8 cellular contexts compared by ENCODE assay signal in genomic region chr4:82371398-82371972, GRCh38. TPM values are rescaled to one million over a fixed set of nuclear protein-coding genes. Genes with fewer than 3 reads are reported as not detected.
A peak's percentile ranks its signal among the peaks of the same experiment; 100 is the strongest.
DNase-seq lines count a peak whose midpoint lies in the region; ATAC-seq and TF ChIP-seq lines count a peak whose summit lies in the region.

No MANE protein-coding gene starts in this region.

- no peaks in the 10 kb centered on the region for H3K27me3 Mint-ChIP-seq in Caco-2 (ENCODE audit: insufficient read depth, unreplicated experiment)
- H3K27me3 Mint-ChIP-seq in dendritic cell treated with granulocyte-macrophage colony-stimulating factor and Interleukin-4, amounts not matched to agents 40 ng/mL and 50 ng/mL, for 4 days = no peaks in the 10 kb centered on the region
- H3K27me3 Mint-ChIP-seq in naive thymus-derived CD4-positive, alpha-beta T cell = peaks cover 0 to 3% (median 0%) of the 10 kb centered on the region in 5 donors

- CTCF ChIA-PET in Caco-2 (lab: Charles Lee) = no interaction called here
- CTCF ChIA-PET in naive thymus-derived CD4-positive, alpha-beta T cell (lab: Charles Lee) = interaction anchor here (2.3 to 2.4 kb wide), 2 partner anchors 11 to 58 kb away, joined by 8 to 18 read pairs; partner anchors contain the start of gene HNRNPDL

- no peak for TF ChIP-seq CTCF in Caco-2 (IDR thresholded peaks at IDR 0.05; ENCODE audit: insufficient read depth in 1 of 2, low read depth in 1 of 2, low read length in 1 of 2, severe bottlenecking in 1 of 2, unreplicated experiment in 1 of 2)

- H3K4me1 Mint-ChIP-seq in Caco-2 (ENCODE audit: low read depth, unreplicated experiment) = no peaks in the 10 kb centered on the region
- H3K4me1 Mint-ChIP-seq in dendritic cell treated with granulocyte-macrophage colony-stimulating factor and Interleukin-4, amounts not matched to agents 40 ng/mL and 50 ng/mL, for 4 days (ENCODE audit: low read depth) = peaks cover 43% of the 10 kb centered on the region
- peaks cover 44 to 78% (median 63%) of the 10 kb centered on the region in 7 donors for H3K4me1 Mint-ChIP-seq in naive thymus-derived CD4-positive, alpha-beta T cell

- H3K9me3 ChIP-seq in Caco-2 (no peaks in the 10 kb centered on the region), MG63 (no peaks in the 10 kb centered on the region)
- no peaks in the 10 kb centered on the region for H3K9me3 ChIP-seq in naive thymus-derived CD4-positive, alpha-beta T cell (ENCODE audit: control insufficient read depth in 2 of 3, low read length in 3 of 3)

- no TSS peak for BruUV-seq in Caco-2 (replicated peaks; lab: Mats Ljungman, UMichigan)

- intact Hi-C loops in Caco-2 (cut with micrococcal nuclease; ENCODE audit: unreplicated experiment) = no loop called here
- intact Hi-C loops in dendritic cell treated with granulocyte-macrophage colony-stimulating factor and Interleukin-4, amounts not matched to agents 40 ng/mL and 50 ng/mL, for 4 days (cut with micrococcal nuclease) = loop anchor here (2.0 to 5.0 kb wide), 3 partner anchors 87 to 899 kb away; partner anchors contain the start of genes LIN54 and RASGEF1B
- intact Hi-C loops in naive thymus-derived CD4-positive, alpha-beta T cell (cut with micrococcal nuclease) = loop anchor here (1.0 to 10.0 kb wide), 6 partner anchors 11 to 973 kb away; no protein-coding TSS in a partner anchor

- H3K9me3 Mint-ChIP-seq in Caco-2 (ENCODE audit: unreplicated experiment) = no peaks in the 10 kb centered on the region
- H3K9me3 Mint-ChIP-seq in dendritic cell treated with granulocyte-macrophage colony-stimulating factor and Interleukin-4, amounts not matched to agents 40 ng/mL and 50 ng/mL, for 4 days = no peaks in the 10 kb centered on the region
- peaks cover 0 to 8% (median 0%) of the 10 kb centered on the region in 11 donors for H3K9me3 Mint-ChIP-seq in naive thymus-derived CD4-positive, alpha-beta T cell

- ATAC-seq in naive thymus-derived CD4-positive, alpha-beta T cell = no peak
- ATAC-seq in HG03432 (IDR thresholded peaks at IDR 0.05; ENCODE audit: unreplicated experiment) (no peak), GM21825 (IDR thresholded peaks at IDR 0.05; ENCODE audit: unreplicated experiment) (no peak), GM19023 (IDR thresholded peaks at IDR 0.05; ENCODE audit: unreplicated experiment) (no peak)

- H3K4me3 ChIP-seq in Caco-2 (ENCODE audit: low read depth, low read length) (peak overlapping the region; percentile 92), MG63 (peak overlapping the region; percentile 97)
- H3K4me3 ChIP-seq in naive thymus-derived CD4-positive, alpha-beta T cell (ENCODE audit: low read length) = peak overlapping the region; percentile 94

- DNase-seq in Caco-2 (no peak), MG63 (no peak), cerebellum (ENCODE audit: low spot score) (no peak)
- no peak for DNase-seq in naive thymus-derived CD4-positive, alpha-beta T cell

- POLR2A ChIA-PET in Caco-2 (lab: Charles Lee) = interaction anchor here (1.3 kb wide), 1 partner anchor 58 kb away, joined by 6 read pairs; no protein-coding TSS in a partner anchor
- POLR2A ChIA-PET in naive thymus-derived CD4-positive, alpha-beta T cell (lab: Charles Lee) = interaction anchor here (0.6 to 3.5 kb wide), 8 partner anchors 11 to 1698 kb away, joined by 3 to 33 read pairs (median 6); partner anchors contain the start of genes HELQ, HNRNPDL and MRPS18C

- peak overlapping the region; percentile 98 for H3K27ac ChIP-seq in naive thymus-derived CD4-positive, alpha-beta T cell (ENCODE audit: low read depth, low read length)

- H3K27me3 ChIP-seq in Caco-2 (replicated peaks; ENCODE audit: control insufficient read depth, insufficient read depth, low read length) = no peaks in the 10 kb centered on the region
- H3K27me3 ChIP-seq in MG63 = no peaks in the 10 kb centered on the region
- H3K27me3 ChIP-seq in naive thymus-derived CD4-positive, alpha-beta T cell (ENCODE audit: control insufficient read depth in 2 of 2, insufficient read depth in 2 of 2, low read length in 2 of 2) = no peaks in the 10 kb centered on the region

- H3K36me3 ChIP-seq in Caco-2 (ENCODE audit: control insufficient read depth, insufficient read depth, low read length) (no peaks in the 10 kb centered on the region; the same call in 1 of the 2 replicates), MG63 (peaks cover 62% of the 10 kb centered on the region)
- H3K36me3 ChIP-seq in naive thymus-derived CD4-positive, alpha-beta T cell (ENCODE audit: control insufficient read depth in 2 of 3, insufficient read depth in 3 of 3, low read length in 3 of 3) = peaks cover 0 to 32% (median 9%) of the 10 kb centered on the region in 3 experiments

- H3K4me1 ChIP-seq in Caco-2 = peaks cover 26% of the 10 kb centered on the region
- H3K4me1 ChIP-seq in naive thymus-derived CD4-positive, alpha-beta T cell (ENCODE audit: control insufficient read depth in 2 of 2, insufficient read depth in 2 of 2, low read length in 2 of 2) = peaks cover 51 to 55% of the 10 kb centered on the region in 2 donors

- peak overlapping the region; percentile 98 for H3K4me3 Mint-ChIP-seq in Caco-2 (ENCODE audit: unreplicated experiment)
- H3K4me3 Mint-ChIP-seq in dendritic cell treated with granulocyte-macrophage colony-stimulating factor and Interleukin-4, amounts not matched to agents 40 ng/mL and 50 ng/mL, for 4 days = peak overlapping the region; percentile 86
- peak overlapping the region; percentile 91 to 100 (median 97) for H3K4me3 Mint-ChIP-seq in naive thymus-derived CD4-positive, alpha-beta T cell

- H3K36me3 Mint-ChIP-seq in Caco-2 (ENCODE audit: insufficient read depth, unreplicated experiment) = peaks cover 83% of the 10 kb centered on the region
- peaks cover 75% of the 10 kb centered on the region for H3K36me3 Mint-ChIP-seq in dendritic cell treated with granulocyte-macrophage colony-stimulating factor and Interleukin-4, amounts not matched to agents 40 ng/mL and 50 ng/mL, for 4 days (ENCODE audit: low read depth)
- H3K36me3 Mint-ChIP-seq in naive thymus-derived CD4-positive, alpha-beta T cell = peaks cover 5 to 39% (median 25%) of the 10 kb centered on the region in 5 donors

- peak overlapping the region; percentile 98 for H3K27ac Mint-ChIP-seq in Caco-2 (ENCODE audit: unreplicated experiment)
- peak overlapping the region; percentile 97 for H3K27ac Mint-ChIP-seq in dendritic cell treated with granulocyte-macrophage colony-stimulating factor and Interleukin-4, amounts not matched to agents 40 ng/mL and 50 ng/mL, for 4 days
- H3K27ac Mint-ChIP-seq in naive thymus-derived CD4-positive, alpha-beta T cell = peak overlapping the region; percentile 94 to 100 (median 99)

RNA-seq across cellular contexts. Expression of gene HNRNPD, which starts 2.3 kb away (rescaled TPM):
- total RNA-seq in Caco-2 (2022) (405 and 408 TPM in 2 replicates), cerebellum (90.0 TPM)
- 23.6 and 40.8 TPM in 2 replicates for total RNA-seq in MG63 (2014; rRNA removed; shearing (Covaris generic); ENCODE audit: low replicate concordance)
- total RNA-seq in naive thymus-derived CD4-positive, alpha-beta T cell = 100 to 1,000 TPM; 200 to 355 (median 238) TPM
- polyA plus RNA-seq in naive thymus-derived CD4-positive, alpha-beta T cell = 100 to 1,000 TPM; 249 to 315 TPM

RNA-seq across cellular contexts. Expression of gene HNRNPDL, which starts 58.8 kb away (rescaled TPM):
- total RNA-seq in Caco-2 (2022) (316 and 341 TPM in 2 replicates), cerebellum (208 TPM)
- 228 and 261 TPM in 2 replicates for total RNA-seq in MG63 (2014; rRNA removed; shearing (Covaris generic); ENCODE audit: low replicate concordance)
- total RNA-seq in naive thymus-derived CD4-positive, alpha-beta T cell = 100 to 1,000 TPM; 297 to 440 (median 423) TPM
- 100 to 1,000 TPM; 255 to 283 TPM for polyA plus RNA-seq in naive thymus-derived CD4-positive, alpha-beta T cell

RNA-seq across cellular contexts. Expression of gene ENOPH1, which starts 58.9 kb away (rescaled TPM):
- total RNA-seq in Caco-2 (2022) (62.7 and 67.6 TPM in 2 replicates), cerebellum (45.5 TPM)
- 42.7 and 55.5 TPM in 2 replicates for total RNA-seq in MG63 (2014; rRNA removed; shearing (Covaris generic); ENCODE audit: low replicate concordance)
- total RNA-seq in naive thymus-derived CD4-positive, alpha-beta T cell = 10 to 100 TPM; 16.3 to 36.5 (median 24.3) TPM
- 10 to 100 TPM; 45.3 to 45.6 TPM for polyA plus RNA-seq in naive thymus-derived CD4-positive, alpha-beta T cell
